8 cellular contexts compared by ENCODE assay signal in genomic region chr9:121498150-121498486, GRCh38. TPM values are rescaled to one million over a fixed set of nuclear protein-coding genes. Genes with fewer than 3 reads are reported as not detected.
DNase-seq lines count a peak whose midpoint lies in the region; ATAC-seq and TF ChIP-seq lines count a peak whose summit lies in the region.

No MANE protein-coding gene starts in this region.

- no peaks in the 10 kb centered on the region for H3K36me3 Mint-ChIP-seq in brain

- H3K9me3 Mint-ChIP-seq in brain: peaks cover 0 to 14% (median 0%) of the 10 kb centered on the region in 5 experiments

- peak overlapping the region in 2 of 5 experiments; percentile 39 to 82 for H3K27ac Mint-ChIP-seq in brain

- peaks cover 70% of the 10 kb centered on the region for H3K27me3 Mint-ChIP-seq in brain

- TF ChIP-seq CTCF in brain (conservative IDR thresholded peaks at IDR 0.05): peak; percentile 55 to 79

- ATAC-seq in HG02678 (IDR thresholded peaks at IDR 0.05; ENCODE audit: unreplicated experiment): peak; percentile 76

- H3K9me3 ChIP-seq in iPS-18a (ENCODE audit: control insufficient read depth, low read depth, low read length): no peaks in the 10 kb centered on the region

- H3K27ac ChIP-seq in iPS-18a (ENCODE audit: low read length) (no peak overlapping the region), skin epidermis (peak overlapping the region in 12 of 21 experiments; percentile 75 to 92 (median 86))

- no peak overlapping the region for H3K9ac ChIP-seq in iPS-18a (ENCODE audit: low read length)

- H3K36me3 ChIP-seq in iPS-18a (ENCODE audit: control insufficient read depth, low read depth, low read length): no peaks in the 10 kb centered on the region

- peaks cover 50% of the 10 kb centered on the region for H3K27me3 ChIP-seq in iPS-18a (ENCODE audit: control insufficient read depth, insufficient read depth, low read length)

- H3K4me3 ChIP-seq in iPS-18a (ENCODE audit: low read length): peak overlapping the region; percentile 67
- H3K4me3 ChIP-seq in skin epidermis: peak overlapping the region; percentile 41 to 64 (median 46)

- DNase-seq in activated gamma-delta T cell treated with Interleukin-2 at 50 U/mL for 16 hours (peak; percentile 34), activated gamma-delta T cell (lab: John Stamatoyannopoulos, UW) (no peak), NCI-H1048 (lab: John Stamatoyannopoulos, UW) (peak; percentile 47), SIG-M5 treated with dmso at 0.1 percent for 504 hours (lab: John Stamatoyannopoulos, UW; ENCODE audit: unreplicated experiment) (peak; percentile 79)

- no peaks in the 10 kb centered on the region for H3K4me1 ChIP-seq in iPS-18a (ENCODE audit: control insufficient read depth, low read depth, low read length)

- H3K4me1 Mint-ChIP-seq in brain: peaks cover 26% of the 10 kb centered on the region

- H3K4me3 Mint-ChIP-seq in brain: peak overlapping the region; percentile 83 to 90 (median 87)

RNA-seq across cellular contexts. Expression of gene GGTA1, which starts 1.5 kb away (rescaled TPM):
- polyA plus RNA-seq in brain (ENCODE audit: insufficient read depth, low read depth, low replicate concordance): 6.2 TPM
